1 cellular context compared by ENCODE assay signal in genomic region chr2:28870146-28870891, GRCh38.
A peak's percentile ranks its signal among the peaks of the same experiment; 100 is the strongest.
TF ChIP-seq lines count a peak whose summit lies in the region.

TSS of gene TRMT61B (minus strand) at chr2:28870309. CDS start at chr2:28870277, 32 bp downstream.

TF ChIP-seq in K562, 482 proteins besides CTCF, POLR2A, EP300 and RAD21 (continued from another document and continues in another):
- TF ChIP-seq PRDM10 (IDR thresholded peaks at IDR 0.05; ENCODE audit: partially characterized antibody) (peak; percentile 45), ELF1 (tag; IDR thresholded peaks at IDR 0.05) (peak; percentile 89), HMGN3 (IDR thresholded peaks at IDR 0.05; ENCODE audit: borderline replicate concordance, extremely low read depth, insufficient read length, low read depth, low read length) (peak; percentile 84), FOXP1 (CRISPR knock-in tag; IDR thresholded peaks at IDR 0.05) (no peak), ZC3H11A (IDR thresholded peaks at IDR 0.05; ENCODE audit: low read depth, low read length) (peak; percentile 55; the same call in 1 of the 2 replicates), SETDB1 (IDR thresholded peaks at IDR 0.05; ENCODE audit: low read length) (peak; percentile 99), E2F5 (CRISPR knock-in tag; IDR thresholded peaks at IDR 0.05) (no peak), EGR1 (conservative IDR thresholded peaks at IDR 0.05) (peak; percentile 65), THRAP3 (IDR thresholded peaks at IDR 0.05; ENCODE audit: borderline replicate concordance) (no peak), ZNF253 (CRISPR knock-in tag; conservative IDR thresholded peaks at IDR 0.05) (no peak), SP1 (CRISPR knock-in tag; IDR thresholded peaks at IDR 0.05) (peak; percentile 89), RCOR1 (IDR thresholded peaks at IDR 0.05; ENCODE audit: borderline replicate concordance in 1 of 2, low read depth in 2 of 2, low read length in 2 of 2) (peak; percentile 9 to 18; a peak in 1 of 4 replicates), KDM2B (CRISPR knock-in tag; IDR thresholded peaks at IDR 0.05) (peak; percentile 75; the same call in 1 of the 2 replicates), ZBTB7A (IDR thresholded peaks at IDR 0.05; ENCODE audit: borderline replicate concordance, control insufficient read depth, low read depth, low read length) (peak; percentile 62; the same call in 1 of the 2 replicates), TOE1 (IDR thresholded peaks at IDR 0.05; ENCODE audit: borderline replicate concordance) (no peak), TOE1 (CRISPR knock-in tag; IDR thresholded peaks at IDR 0.05; ENCODE audit: borderline replicate concordance, low read depth) (no peak), DACH1 (IDR thresholded peaks at IDR 0.05; ENCODE audit: partially characterized antibody) (peak; percentile 68), POLR2G (IDR thresholded peaks at IDR 0.05; ENCODE audit: low read depth, low read length) (peak; percentile 95), ESRRA (IDR thresholded peaks at IDR 0.05; ENCODE audit: borderline replicate concordance, low read depth) (peak; percentile 73), POLR2B (IDR thresholded peaks at IDR 0.05; ENCODE audit: low read depth, partially characterized antibody) (peak; percentile 95), ARID2 (IDR thresholded peaks at IDR 0.05) (no peak), ZNF449 (CRISPR knock-in tag; IDR thresholded peaks at IDR 0.05) (no peak), ARNT (IDR thresholded peaks at IDR 0.05) (0 out of 4 replicates have a peak, but pooled peaks of 1 of the 2 experiments have one; percentile 31), SMAD4 (CRISPR knock-in tag; conservative IDR thresholded peaks at IDR 0.05) (peak; percentile 43; the same call in 1 of the 2 replicates), BACH1 (tag; IDR thresholded peaks at IDR 0.05) (peak; percentile 63; the same call in 1 of the 2 replicates), ETV6 (IDR thresholded peaks at IDR 0.05; ENCODE audit: borderline replicate concordance in 1 of 2, low read depth in 2 of 2, low read length in 1 of 2) (no peak), ETV6 (CRISPR knock-in tag; IDR thresholded peaks at IDR 0.05; ENCODE audit: borderline replicate concordance) (no peak), PRMT5 (CRISPR knock-in tag; IDR thresholded peaks at IDR 0.05) (no peak), CTBP1 (IDR thresholded peaks at IDR 0.05; ENCODE audit: borderline replicate concordance) (peak; percentile 63; the same call in 1 of the 2 replicates)
- TF ChIP-seq, protein P1, sequence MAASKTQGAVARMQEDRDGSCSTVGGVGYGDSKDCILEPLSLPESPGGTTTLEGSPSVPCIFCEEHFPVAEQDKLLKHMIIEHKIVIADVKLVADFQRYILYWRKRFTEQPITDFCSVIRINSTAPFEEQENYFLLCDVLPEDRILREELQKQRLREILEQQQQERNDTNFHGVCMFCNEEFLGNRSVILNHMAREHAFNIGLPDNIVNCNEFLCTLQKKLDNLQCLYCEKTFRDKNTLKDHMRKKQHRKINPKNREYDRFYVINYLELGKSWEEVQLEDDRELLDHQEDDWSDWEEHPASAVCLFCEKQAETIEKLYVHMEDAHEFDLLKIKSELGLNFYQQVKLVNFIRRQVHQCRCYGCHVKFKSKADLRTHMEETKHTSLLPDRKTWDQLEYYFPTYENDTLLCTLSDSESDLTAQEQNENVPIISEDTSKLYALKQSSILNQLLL (CRISPR knock-in tag; IDR thresholded peaks at IDR 0.05; ENCODE audit: borderline replicate concordance): no peak
- TF ChIP-seq, protein P2, sequence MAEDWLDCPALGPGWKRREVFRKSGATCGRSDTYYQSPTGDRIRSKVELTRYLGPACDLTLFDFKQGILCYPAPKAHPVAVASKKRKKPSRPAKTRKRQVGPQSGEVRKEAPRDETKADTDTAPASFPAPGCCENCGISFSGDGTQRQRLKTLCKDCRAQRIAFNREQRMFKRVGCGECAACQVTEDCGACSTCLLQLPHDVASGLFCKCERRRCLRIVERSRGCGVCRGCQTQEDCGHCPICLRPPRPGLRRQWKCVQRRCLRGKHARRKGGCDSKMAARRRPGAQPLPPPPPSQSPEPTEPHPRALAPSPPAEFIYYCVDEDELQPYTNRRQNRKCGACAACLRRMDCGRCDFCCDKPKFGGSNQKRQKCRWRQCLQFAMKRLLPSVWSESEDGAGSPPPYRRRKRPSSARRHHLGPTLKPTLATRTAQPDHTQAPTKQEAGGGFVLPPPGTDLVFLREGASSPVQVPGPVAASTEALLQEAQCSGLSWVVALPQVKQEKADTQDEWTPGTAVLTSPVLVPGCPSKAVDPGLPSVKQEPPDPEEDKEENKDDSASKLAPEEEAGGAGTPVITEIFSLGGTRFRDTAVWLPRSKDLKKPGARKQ (CRISPR knock-in tag; IDR thresholded peaks at IDR 0.05): no peak
- TF ChIP-seq, protein P3, sequence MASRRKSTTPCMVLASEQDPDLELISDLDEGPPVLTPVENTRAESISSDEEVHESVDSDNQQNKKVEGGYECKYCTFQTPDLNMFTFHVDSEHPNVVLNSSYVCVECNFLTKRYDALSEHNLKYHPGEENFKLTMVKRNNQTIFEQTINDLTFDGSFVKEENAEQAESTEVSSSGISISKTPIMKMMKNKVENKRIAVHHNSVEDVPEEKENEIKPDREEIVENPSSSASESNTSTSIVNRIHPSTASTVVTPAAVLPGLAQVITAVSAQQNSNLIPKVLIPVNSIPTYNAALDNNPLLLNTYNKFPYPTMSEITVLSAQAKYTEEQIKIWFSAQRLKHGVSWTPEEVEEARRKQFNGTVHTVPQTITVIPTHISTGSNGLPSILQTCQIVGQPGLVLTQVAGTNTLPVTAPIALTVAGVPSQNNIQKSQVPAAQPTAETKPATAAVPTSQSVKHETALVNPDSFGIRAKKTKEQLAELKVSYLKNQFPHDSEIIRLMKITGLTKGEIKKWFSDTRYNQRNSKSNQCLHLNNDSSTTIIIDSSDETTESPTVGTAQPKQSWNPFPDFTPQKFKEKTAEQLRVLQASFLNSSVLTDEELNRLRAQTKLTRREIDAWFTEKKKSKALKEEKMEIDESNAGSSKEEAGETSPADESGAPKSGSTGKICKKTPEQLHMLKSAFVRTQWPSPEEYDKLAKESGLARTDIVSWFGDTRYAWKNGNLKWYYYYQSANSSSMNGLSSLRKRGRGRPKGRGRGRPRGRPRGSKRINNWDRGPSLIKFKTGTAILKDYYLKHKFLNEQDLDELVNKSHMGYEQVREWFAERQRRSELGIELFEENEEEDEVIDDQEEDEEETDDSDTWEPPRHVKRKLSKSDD (conservative IDR thresholded peaks at IDR 0.05; ENCODE audit: low read length): peak; percentile 96
- TF ChIP-seq, protein P4, sequence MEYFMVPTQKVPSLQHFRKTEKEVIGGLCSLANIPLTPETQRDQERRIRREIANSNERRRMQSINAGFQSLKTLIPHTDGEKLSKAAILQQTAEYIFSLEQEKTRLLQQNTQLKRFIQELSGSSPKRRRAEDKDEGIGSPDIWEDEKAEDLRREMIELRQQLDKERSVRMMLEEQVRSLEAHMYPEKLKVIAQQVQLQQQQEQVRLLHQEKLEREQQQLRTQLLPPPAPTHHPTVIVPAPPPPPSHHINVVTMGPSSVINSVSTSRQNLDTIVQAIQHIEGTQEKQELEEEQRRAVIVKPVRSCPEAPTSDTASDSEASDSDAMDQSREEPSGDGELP (CRISPR knock-in tag; IDR thresholded peaks at IDR 0.05; ENCODE audit: borderline replicate concordance): peak; percentile 92
- TF ChIP-seq, protein P5, sequence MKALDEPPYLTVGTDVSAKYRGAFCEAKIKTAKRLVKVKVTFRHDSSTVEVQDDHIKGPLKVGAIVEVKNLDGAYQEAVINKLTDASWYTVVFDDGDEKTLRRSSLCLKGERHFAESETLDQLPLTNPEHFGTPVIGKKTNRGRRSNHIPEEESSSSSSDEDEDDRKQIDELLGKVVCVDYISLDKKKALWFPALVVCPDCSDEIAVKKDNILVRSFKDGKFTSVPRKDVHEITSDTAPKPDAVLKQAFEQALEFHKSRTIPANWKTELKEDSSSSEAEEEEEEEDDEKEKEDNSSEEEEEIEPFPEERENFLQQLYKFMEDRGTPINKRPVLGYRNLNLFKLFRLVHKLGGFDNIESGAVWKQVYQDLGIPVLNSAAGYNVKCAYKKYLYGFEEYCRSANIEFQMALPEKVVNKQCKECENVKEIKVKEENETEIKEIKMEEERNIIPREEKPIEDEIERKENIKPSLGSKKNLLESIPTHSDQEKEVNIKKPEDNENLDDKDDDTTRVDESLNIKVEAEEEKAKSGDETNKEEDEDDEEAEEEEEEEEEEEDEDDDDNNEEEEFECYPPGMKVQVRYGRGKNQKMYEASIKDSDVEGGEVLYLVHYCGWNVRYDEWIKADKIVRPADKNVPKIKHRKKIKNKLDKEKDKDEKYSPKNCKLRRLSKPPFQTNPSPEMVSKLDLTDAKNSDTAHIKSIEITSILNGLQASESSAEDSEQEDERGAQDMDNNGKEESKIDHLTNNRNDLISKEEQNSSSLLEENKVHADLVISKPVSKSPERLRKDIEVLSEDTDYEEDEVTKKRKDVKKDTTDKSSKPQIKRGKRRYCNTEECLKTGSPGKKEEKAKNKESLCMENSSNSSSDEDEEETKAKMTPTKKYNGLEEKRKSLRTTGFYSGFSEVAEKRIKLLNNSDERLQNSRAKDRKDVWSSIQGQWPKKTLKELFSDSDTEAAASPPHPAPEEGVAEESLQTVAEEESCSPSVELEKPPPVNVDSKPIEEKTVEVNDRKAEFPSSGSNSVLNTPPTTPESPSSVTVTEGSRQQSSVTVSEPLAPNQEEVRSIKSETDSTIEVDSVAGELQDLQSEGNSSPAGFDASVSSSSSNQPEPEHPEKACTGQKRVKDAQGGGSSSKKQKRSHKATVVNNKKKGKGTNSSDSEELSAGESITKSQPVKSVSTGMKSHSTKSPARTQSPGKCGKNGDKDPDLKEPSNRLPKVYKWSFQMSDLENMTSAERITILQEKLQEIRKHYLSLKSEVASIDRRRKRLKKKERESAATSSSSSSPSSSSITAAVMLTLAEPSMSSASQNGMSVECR (CRISPR knock-in tag; IDR thresholded peaks at IDR 0.05): peak; percentile 92
- TF ChIP-seq, protein P6, sequence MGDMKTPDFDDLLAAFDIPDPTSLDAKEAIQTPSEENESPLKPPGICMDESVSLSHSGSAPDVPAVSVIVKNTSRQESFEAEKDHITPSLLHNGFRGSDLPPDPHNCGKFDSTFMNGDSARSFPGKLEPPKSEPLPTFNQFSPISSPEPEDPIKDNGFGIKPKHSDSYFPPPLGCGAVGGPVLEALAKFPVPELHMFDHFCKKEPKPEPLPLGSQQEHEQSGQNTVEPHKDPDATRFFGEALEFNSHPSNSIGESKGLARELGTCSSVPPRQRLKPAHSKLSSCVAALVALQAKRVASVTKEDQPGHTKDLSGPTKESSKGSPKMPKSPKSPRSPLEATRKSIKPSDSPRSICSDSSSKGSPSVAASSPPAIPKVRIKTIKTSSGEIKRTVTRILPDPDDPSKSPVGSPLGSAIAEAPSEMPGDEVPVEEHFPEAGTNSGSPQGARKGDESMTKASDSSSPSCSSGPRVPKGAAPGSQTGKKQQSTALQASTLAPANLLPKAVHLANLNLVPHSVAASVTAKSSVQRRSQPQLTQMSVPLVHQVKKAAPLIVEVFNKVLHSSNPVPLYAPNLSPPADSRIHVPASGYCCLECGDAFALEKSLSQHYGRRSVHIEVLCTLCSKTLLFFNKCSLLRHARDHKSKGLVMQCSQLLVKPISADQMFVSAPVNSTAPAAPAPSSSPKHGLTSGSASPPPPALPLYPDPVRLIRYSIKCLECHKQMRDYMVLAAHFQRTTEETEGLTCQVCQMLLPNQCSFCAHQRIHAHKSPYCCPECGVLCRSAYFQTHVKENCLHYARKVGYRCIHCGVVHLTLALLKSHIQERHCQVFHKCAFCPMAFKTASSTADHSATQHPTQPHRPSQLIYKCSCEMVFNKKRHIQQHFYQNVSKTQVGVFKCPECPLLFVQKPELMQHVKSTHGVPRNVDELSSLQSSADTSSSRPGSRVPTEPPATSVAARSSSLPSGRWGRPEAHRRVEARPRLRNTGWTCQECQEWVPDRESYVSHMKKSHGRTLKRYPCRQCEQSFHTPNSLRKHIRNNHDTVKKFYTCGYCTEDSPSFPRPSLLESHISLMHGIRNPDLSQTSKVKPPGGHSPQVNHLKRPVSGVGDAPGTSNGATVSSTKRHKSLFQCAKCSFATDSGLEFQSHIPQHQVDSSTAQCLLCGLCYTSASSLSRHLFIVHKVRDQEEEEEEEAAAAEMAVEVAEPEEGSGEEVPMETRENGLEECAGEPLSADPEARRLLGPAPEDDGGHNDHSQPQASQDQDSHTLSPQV (IDR thresholded peaks at IDR 0.05): no peak
